Comparison of ENCODE assay signal across 8 cellular contexts in genomic region chr11:66843776-66844495, GRCh38. TPM values are rescaled to one million over a fixed set of nuclear protein-coding genes. Genes with fewer than 3 reads are reported as not detected.
DNase-seq lines count a peak whose midpoint lies in the region; ATAC-seq and TF ChIP-seq lines count a peak whose summit lies in the region.

No MANE protein-coding gene starts in this region.

- H2BK12ac ChIP-seq in trophoblast cell (ENCODE audit: low read length) = no peak overlapping the region

- WGBS in trophoblast cell (ENCODE audit: extremely low coverage, insufficient coverage, insufficient read length) = no CpG with 5 or more reads among the region's 16 CpGs

- CTCF ChIA-PET in PC-9 (lab: Charles Lee) = interaction anchor here (0.6 to 1.0 kb wide), 5 partner anchors 12 to 343 kb away, joined by 3 to 9 read pairs (median 4); no protein-coding TSS in a partner anchor

- H3F3A ChIP-seq in PC-9 (ENCODE audit: insufficient read depth, low read depth) = peaks cover 59% of the 10 kb centered on the region

- H3K27ac ChIP-seq in PC-9 (peak overlapping the region; percentile 67), epithelial cell of prostate (peak overlapping the region; percentile 81), trophoblast cell (ENCODE audit: low read depth, low read length) (peak overlapping the region; percentile 78)

- no peaks in the 10 kb centered on the region for H3K27me3 ChIP-seq in PC-9 (ENCODE audit: insufficient read depth, low read depth)
- H3K27me3 ChIP-seq in trophoblast cell (ENCODE audit: insufficient read depth, low read length) = no peaks in the 10 kb centered on the region

- H2BK5ac ChIP-seq in trophoblast cell (ENCODE audit: low read depth, low read length, poor library complexity) = peak overlapping the region; percentile 91

- TF ChIP-seq CTCF in PC-9 (conservative IDR thresholded peaks at IDR 0.05) = no peak

- H4K91ac ChIP-seq in trophoblast cell (ENCODE audit: low read depth, low read length) = peak overlapping the region; percentile 96

- peak overlapping the region; percentile 78 for H3K14ac ChIP-seq in trophoblast cell (ENCODE audit: low read length)

- TSS peak; percentile 64 for BruUV-seq in PC-9 (replicated peaks; lab: Mats Ljungman, UMichigan)

- H3K4me2 ChIP-seq in PC-9 = peak overlapping the region; percentile 91
- peak overlapping the region; percentile 80 for H3K4me2 ChIP-seq in trophoblast cell (ENCODE audit: low read length)

- ATAC-seq in HG03457 (IDR thresholded peaks at IDR 0.05; ENCODE audit: unreplicated experiment) = no peak

- no peak for DNase-seq in PC-9
- no peak for DNase-seq in epithelial cell of prostate (ENCODE audit: low read depth, low spot score)
- DNase-seq in trophoblast cell = no peak
- DNase-seq in NCI-H1930 (lab: John Stamatoyannopoulos, UW) = no peak
- DNase-seq in glomerular visceral epithelial cell (ENCODE audit: extremely low spot score) = no peak
- DNase-seq in T1000 (lab: John Stamatoyannopoulos, UW) = no peak

- peak overlapping the region; percentile 59 for H2AK5ac ChIP-seq in trophoblast cell (ENCODE audit: low read length)

- peak overlapping the region; percentile 100 for H4K8ac ChIP-seq in trophoblast cell (ENCODE audit: low read depth, low read length)

- H3K4ac ChIP-seq in trophoblast cell (ENCODE audit: low read depth, low read length) = peak overlapping the region; percentile 82

- peak overlapping the region; percentile 94 for H2AFZ ChIP-seq in PC-9
- peak overlapping the region; percentile 100 for H2AFZ ChIP-seq in trophoblast cell (ENCODE audit: insufficient read depth, low read length, poor library complexity)

- no peak overlapping the region for H3K23ac ChIP-seq in trophoblast cell (ENCODE audit: low read length)

- intact Hi-C loops in PC-9 (cut with micrococcal nuclease; ENCODE audit: unreplicated experiment) = loop anchor here (1.0 to 10.0 kb wide), 4 partner anchors 36 to 531 kb away; partner anchors contain the start of genes C11orf86, CLCF1 and RHOD

- H3K9me3 ChIP-seq in ES-I3 (ENCODE audit: control insufficient read depth, insufficient read depth, low read length) (no peaks in the 10 kb centered on the region), PC-9 (ENCODE audit: insufficient read depth, low read depth) (no peaks in the 10 kb centered on the region), trophoblast cell (ENCODE audit: insufficient read depth, low read depth, low read length) (no peaks in the 10 kb centered on the region)

- H3K9me2 ChIP-seq in PC-9 (ENCODE audit: insufficient read depth) = no peaks in the 10 kb centered on the region

- peak overlapping the region; percentile 95 for H2BK120ac ChIP-seq in trophoblast cell (ENCODE audit: insufficient read depth, low read length, poor library complexity)

- peak overlapping the region; percentile 97 for H3K18ac ChIP-seq in trophoblast cell (ENCODE audit: low read length)

- peak overlapping the region; percentile 94 for H3K4me3 ChIP-seq in PC-9
- H3K4me3 ChIP-seq in trophoblast cell (ENCODE audit: low read depth, low read length) = peak overlapping the region; percentile 97

- POLR2A ChIA-PET in PC-9 (lab: Charles Lee; ENCODE audit: unreplicated experiment) = interaction anchor here (0.6 kb wide), 2 partner anchors 12 to 206 kb away, joined by 3 to 7 read pairs; no protein-coding TSS in a partner anchor

- H3K79me1 ChIP-seq in trophoblast cell (ENCODE audit: low read length) = peaks cover 12% of the 10 kb centered on the region

- H4K12ac ChIP-seq in trophoblast cell (ENCODE audit: low read depth, low read length) = peak overlapping the region; percentile 99

- peaks cover 9% of the 10 kb centered on the region; the same call in 1 of the 2 replicates for H4K20me1 ChIP-seq in PC-9 (ENCODE audit: insufficient read depth)

- H3K36me3 ChIP-seq in ES-I3 (ENCODE audit: insufficient read depth, low read length) = peaks cover 22% of the 10 kb centered on the region
- H3K36me3 ChIP-seq in PC-9 (ENCODE audit: low read depth) = peaks cover 18% of the 10 kb centered on the region; the same call in 1 of the 2 replicates
- H3K36me3 ChIP-seq in trophoblast cell (ENCODE audit: control insufficient read depth in 1 of 2, insufficient read depth in 2 of 2, low read length in 2 of 2) = peaks cover 34 to 47% of the 10 kb centered on the region in 2 experiments

- H3K4me1 ChIP-seq in ES-I3 (ENCODE audit: insufficient read depth, low read length) (no peaks in the 10 kb centered on the region; the same call in 1 of the 2 replicates), PC-9 (replicated peaks; ENCODE audit: insufficient read depth) (peaks cover 57% of the 10 kb centered on the region), trophoblast cell (ENCODE audit: control insufficient read depth in 1 of 2, insufficient read depth in 2 of 2, low read length in 2 of 2) (peaks cover 14 to 23% of the 10 kb centered on the region in 2 experiments)

- H3K9ac ChIP-seq in ES-I3 (ENCODE audit: low read depth, low read length) = peak overlapping the region; percentile 99
- H3K9ac ChIP-seq in trophoblast cell (ENCODE audit: low read length) = peak overlapping the region; percentile 93

- H3K79me2 ChIP-seq in PC-9 (ENCODE audit: low read depth) (peaks cover 61% of the 10 kb centered on the region), trophoblast cell (ENCODE audit: control insufficient read depth, insufficient read depth, low read length, poor library complexity) (peaks cover 18% of the 10 kb centered on the region)

RNA-seq across cellular contexts. Expression of gene RCE1, which starts 0.7 kb away (rescaled TPM):
- total RNA-seq in PC-9 (2021) = 42.1 and 42.9 TPM in 2 replicates
- 22.5 and 22.6 TPM in 2 replicates for polyA plus RNA-seq in trophoblast cell (2013)

RNA-seq across cellular contexts. Expression of gene LRFN4, which starts 12.9 kb away (rescaled TPM):
- total RNA-seq in PC-9 (2021) = 13.8 and 26.6 TPM in 2 replicates
- 8.5 and 9.2 TPM in 2 replicates for polyA plus RNA-seq in trophoblast cell (2013)
